1 cellular context compared by ENCODE assay signal in genomic region chr6:27095914-27096313, GRCh38.
TF ChIP-seq lines count a peak whose summit lies in the region.

No MANE protein-coding gene starts in this region.

TF ChIP-seq in K562, 482 proteins besides CTCF, POLR2A, EP300 and RAD21 (continues in another document):
- TF ChIP-seq, protein P1, sequence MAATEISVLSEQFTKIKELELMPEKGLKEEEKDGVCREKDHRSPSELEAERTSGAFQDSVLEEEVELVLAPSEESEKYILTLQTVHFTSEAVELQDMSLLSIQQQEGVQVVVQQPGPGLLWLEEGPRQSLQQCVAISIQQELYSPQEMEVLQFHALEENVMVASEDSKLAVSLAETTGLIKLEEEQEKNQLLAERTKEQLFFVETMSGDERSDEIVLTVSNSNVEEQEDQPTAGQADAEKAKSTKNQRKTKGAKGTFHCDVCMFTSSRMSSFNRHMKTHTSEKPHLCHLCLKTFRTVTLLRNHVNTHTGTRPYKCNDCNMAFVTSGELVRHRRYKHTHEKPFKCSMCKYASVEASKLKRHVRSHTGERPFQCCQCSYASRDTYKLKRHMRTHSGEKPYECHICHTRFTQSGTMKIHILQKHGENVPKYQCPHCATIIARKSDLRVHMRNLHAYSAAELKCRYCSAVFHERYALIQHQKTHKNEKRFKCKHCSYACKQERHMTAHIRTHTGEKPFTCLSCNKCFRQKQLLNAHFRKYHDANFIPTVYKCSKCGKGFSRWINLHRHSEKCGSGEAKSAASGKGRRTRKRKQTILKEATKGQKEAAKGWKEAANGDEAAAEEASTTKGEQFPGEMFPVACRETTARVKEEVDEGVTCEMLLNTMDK (IDR thresholded peaks at IDR 0.05; ENCODE audit: borderline replicate concordance, insufficient read depth, low read depth, low read length, poor library complexity, severe bottlenecking): no peak
- TF ChIP-seq SREBF2 (CRISPR knock-in tag; IDR thresholded peaks at IDR 0.05) (no peak), CHD1 (IDR thresholded peaks at IDR 0.05; ENCODE audit: low read length) (no peak), FOXO4 (CRISPR knock-in tag; IDR thresholded peaks at IDR 0.05) (no peak), CREB1 (IDR thresholded peaks at IDR 0.05) (no peak), CREB1 (CRISPR knock-in tag; IDR thresholded peaks at IDR 0.05) (no peak), TOE1 (IDR thresholded peaks at IDR 0.05; ENCODE audit: borderline replicate concordance) (peak; percentile 95), TOE1 (CRISPR knock-in tag; IDR thresholded peaks at IDR 0.05; ENCODE audit: borderline replicate concordance, low read depth) (no peak), CHD4 (IDR thresholded peaks at IDR 0.05; ENCODE audit: insufficient read depth, insufficient replicate concordance, low read depth, low read length, poor library complexity, severe bottlenecking) (no peak), KLF6 (CRISPR knock-in tag; IDR thresholded peaks at IDR 0.05; ENCODE audit: borderline replicate concordance) (no peak), SMAD3 (CRISPR knock-in tag; conservative IDR thresholded peaks at IDR 0.05) (no peak), NR2C2 (CRISPR knock-in tag; IDR thresholded peaks at IDR 0.05) (no peak), NR2C2 (tag; IDR thresholded peaks at IDR 0.05) (peak; percentile 27; the same call in 1 of the 2 replicates), GABPA (tag; conservative IDR thresholded peaks at IDR 0.05; ENCODE audit: low read depth) (no peak), CTBP1 (IDR thresholded peaks at IDR 0.05; ENCODE audit: borderline replicate concordance) (no peak), ELF2 (CRISPR knock-in tag; IDR thresholded peaks at IDR 0.05) (no peak), TFE3 (CRISPR knock-in tag; IDR thresholded peaks at IDR 0.05) (peak; percentile 96), THAP12 (CRISPR knock-in tag; IDR thresholded peaks at IDR 0.05) (no peak), MCM3 (IDR thresholded peaks at IDR 0.05) (no peak), MED1 (CRISPR knock-in tag; IDR thresholded peaks at IDR 0.05; ENCODE audit: borderline replicate concordance) (no peak), ZNF253 (CRISPR knock-in tag; conservative IDR thresholded peaks at IDR 0.05) (no peak), MBD2 (IDR thresholded peaks at IDR 0.05; ENCODE audit: borderline replicate concordance, low read depth) (no peak), SPI1 (IDR thresholded peaks at IDR 0.05; ENCODE audit: borderline replicate concordance, low read depth, low read length) (no peak), ARID2 (IDR thresholded peaks at IDR 0.05) (no peak), RBM14 (IDR thresholded peaks at IDR 0.05; ENCODE audit: borderline replicate concordance, insufficient read depth, low read depth, low read length) (no peak), RAD51 (IDR thresholded peaks at IDR 0.05; ENCODE audit: borderline replicate concordance, low read depth) (peak; percentile 95), RB1 (IDR thresholded peaks at IDR 0.05; ENCODE audit: low read depth) (no peak), ZC3H8 (IDR thresholded peaks at IDR 0.05) (no peak), ZNF449 (CRISPR knock-in tag; IDR thresholded peaks at IDR 0.05) (no peak), MAZ (CRISPR knock-in tag; conservative IDR thresholded peaks at IDR 0.05 in 1 of 2, IDR thresholded peaks at IDR 0.05 in 1 of 2) (no peak), NFIC (IDR thresholded peaks at IDR 0.05) (no peak), ZFP1 (CRISPR knock-in tag; IDR thresholded peaks at IDR 0.05) (no peak), CBFA2T2 (conservative IDR thresholded peaks at IDR 0.05) (peak; percentile 72), BMI1 (IDR thresholded peaks at IDR 0.05; ENCODE audit: low read length) (no peak)
- TF ChIP-seq, protein P2, sequence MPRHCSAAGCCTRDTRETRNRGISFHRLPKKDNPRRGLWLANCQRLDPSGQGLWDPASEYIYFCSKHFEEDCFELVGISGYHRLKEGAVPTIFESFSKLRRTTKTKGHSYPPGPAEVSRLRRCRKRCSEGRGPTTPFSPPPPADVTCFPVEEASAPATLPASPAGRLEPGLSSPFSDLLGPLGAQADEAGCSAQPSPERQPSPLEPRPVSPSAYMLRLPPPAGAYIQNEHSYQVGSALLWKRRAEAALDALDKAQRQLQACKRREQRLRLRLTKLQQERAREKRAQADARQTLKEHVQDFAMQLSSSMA (CRISPR knock-in tag; IDR thresholded peaks at IDR 0.05): no peak
- TF ChIP-seq, protein P3, sequence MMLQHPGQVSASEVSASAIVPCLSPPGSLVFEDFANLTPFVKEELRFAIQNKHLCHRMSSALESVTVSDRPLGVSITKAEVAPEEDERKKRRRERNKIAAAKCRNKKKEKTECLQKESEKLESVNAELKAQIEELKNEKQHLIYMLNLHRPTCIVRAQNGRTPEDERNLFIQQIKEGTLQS (IDR thresholded peaks at IDR 0.05): peak; percentile 24; the same call in 1 of the 2 replicates
- TF ChIP-seq, protein P3 (CRISPR knock-in tag; conservative IDR thresholded peaks at IDR 0.05): no peak
- TF ChIP-seq, protein P4, sequence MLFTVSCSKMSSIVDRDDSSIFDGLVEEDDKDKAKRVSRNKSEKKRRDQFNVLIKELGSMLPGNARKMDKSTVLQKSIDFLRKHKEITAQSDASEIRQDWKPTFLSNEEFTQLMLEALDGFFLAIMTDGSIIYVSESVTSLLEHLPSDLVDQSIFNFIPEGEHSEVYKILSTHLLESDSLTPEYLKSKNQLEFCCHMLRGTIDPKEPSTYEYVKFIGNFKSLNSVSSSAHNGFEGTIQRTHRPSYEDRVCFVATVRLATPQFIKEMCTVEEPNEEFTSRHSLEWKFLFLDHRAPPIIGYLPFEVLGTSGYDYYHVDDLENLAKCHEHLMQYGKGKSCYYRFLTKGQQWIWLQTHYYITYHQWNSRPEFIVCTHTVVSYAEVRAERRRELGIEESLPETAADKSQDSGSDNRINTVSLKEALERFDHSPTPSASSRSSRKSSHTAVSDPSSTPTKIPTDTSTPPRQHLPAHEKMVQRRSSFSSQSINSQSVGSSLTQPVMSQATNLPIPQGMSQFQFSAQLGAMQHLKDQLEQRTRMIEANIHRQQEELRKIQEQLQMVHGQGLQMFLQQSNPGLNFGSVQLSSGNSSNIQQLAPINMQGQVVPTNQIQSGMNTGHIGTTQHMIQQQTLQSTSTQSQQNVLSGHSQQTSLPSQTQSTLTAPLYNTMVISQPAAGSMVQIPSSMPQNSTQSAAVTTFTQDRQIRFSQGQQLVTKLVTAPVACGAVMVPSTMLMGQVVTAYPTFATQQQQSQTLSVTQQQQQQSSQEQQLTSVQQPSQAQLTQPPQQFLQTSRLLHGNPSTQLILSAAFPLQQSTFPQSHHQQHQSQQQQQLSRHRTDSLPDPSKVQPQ (CRISPR knock-in tag; IDR thresholded peaks at IDR 0.05; ENCODE audit: borderline replicate concordance): no peak
- TF ChIP-seq, protein P5, sequence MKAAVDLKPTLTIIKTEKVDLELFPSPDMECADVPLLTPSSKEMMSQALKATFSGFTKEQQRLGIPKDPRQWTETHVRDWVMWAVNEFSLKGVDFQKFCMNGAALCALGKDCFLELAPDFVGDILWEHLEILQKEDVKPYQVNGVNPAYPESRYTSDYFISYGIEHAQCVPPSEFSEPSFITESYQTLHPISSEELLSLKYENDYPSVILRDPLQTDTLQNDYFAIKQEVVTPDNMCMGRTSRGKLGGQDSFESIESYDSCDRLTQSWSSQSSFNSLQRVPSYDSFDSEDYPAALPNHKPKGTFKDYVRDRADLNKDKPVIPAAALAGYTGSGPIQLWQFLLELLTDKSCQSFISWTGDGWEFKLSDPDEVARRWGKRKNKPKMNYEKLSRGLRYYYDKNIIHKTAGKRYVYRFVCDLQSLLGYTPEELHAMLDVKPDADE (conservative IDR thresholded peaks at IDR 0.05; ENCODE audit: control insufficient read depth, low read depth, low read length): no peak
- TF ChIP-seq, protein P6, sequence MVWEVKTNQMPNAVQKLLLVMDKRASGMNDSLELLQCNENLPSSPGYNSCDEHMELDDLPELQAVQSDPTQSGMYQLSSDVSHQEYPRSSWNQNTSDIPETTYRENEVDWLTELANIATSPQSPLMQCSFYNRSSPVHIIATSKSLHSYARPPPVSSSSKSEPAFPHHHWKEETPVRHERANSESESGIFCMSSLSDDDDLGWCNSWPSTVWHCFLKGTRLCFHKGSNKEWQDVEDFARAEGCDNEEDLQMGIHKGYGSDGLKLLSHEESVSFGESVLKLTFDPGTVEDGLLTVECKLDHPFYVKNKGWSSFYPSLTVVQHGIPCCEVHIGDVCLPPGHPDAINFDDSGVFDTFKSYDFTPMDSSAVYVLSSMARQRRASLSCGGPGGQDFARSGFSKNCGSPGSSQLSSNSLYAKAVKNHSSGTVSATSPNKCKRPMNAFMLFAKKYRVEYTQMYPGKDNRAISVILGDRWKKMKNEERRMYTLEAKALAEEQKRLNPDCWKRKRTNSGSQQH (CRISPR knock-in tag; IDR thresholded peaks at IDR 0.05): no peak
- TF ChIP-seq, protein P7, sequence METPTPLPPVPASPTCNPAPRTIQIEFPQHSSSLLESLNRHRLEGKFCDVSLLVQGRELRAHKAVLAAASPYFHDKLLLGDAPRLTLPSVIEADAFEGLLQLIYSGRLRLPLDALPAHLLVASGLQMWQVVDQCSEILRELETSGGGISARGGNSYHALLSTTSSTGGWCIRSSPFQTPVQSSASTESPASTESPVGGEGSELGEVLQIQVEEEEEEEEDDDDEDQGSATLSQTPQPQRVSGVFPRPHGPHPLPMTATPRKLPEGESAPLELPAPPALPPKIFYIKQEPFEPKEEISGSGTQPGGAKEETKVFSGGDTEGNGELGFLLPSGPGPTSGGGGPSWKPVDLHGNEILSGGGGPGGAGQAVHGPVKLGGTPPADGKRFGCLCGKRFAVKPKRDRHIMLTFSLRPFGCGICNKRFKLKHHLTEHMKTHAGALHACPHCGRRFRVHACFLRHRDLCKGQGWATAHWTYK (CRISPR knock-in tag; IDR thresholded peaks at IDR 0.05): no peak
- TF ChIP-seq, protein P8, sequence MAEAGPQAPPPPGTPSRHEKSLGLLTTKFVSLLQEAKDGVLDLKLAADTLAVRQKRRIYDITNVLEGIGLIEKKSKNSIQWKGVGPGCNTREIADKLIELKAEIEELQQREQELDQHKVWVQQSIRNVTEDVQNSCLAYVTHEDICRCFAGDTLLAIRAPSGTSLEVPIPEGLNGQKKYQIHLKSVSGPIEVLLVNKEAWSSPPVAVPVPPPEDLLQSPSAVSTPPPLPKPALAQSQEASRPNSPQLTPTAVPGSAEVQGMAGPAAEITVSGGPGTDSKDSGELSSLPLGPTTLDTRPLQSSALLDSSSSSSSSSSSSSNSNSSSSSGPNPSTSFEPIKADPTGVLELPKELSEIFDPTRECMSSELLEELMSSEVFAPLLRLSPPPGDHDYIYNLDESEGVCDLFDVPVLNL (CRISPR knock-in tag; IDR thresholded peaks at IDR 0.05; ENCODE audit: low read depth): no peak
- TF ChIP-seq, protein P9, sequence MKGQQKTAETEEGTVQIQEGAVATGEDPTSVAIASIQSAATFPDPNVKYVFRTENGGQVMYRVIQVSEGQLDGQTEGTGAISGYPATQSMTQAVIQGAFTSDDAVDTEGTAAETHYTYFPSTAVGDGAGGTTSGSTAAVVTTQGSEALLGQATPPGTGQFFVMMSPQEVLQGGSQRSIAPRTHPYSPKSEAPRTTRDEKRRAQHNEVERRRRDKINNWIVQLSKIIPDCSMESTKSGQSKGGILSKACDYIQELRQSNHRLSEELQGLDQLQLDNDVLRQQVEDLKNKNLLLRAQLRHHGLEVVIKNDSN (CRISPR knock-in tag; IDR thresholded peaks at IDR 0.05): peak; percentile 62
